ENCODE assay signal across 16 cellular contexts in the genomic region with DNA sequence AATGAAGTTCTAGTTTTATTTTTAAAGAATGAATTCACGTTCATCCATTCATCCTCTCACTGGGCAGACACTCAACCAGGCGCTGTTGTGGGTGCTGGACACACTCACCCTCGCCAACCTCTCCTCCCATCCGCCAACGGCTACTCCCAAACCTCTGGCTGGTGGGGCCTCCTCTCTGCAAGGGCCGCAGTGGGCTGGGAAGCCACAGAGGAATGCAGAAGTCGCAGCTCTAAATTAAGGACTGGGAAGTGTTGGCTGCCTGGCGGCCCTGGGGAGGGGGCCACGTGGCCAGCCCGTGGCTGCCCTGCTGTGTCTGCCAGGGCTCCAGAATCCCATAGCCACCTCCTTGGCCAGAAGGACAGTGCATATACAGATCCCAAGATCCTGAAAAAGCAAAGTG. TPM values are rescaled to one million over a fixed set of nuclear protein-coding genes. Genes with fewer than 3 reads are reported as not detected.
A peak's percentile ranks its signal among the peaks of the same experiment; 100 is the strongest.
DNase-seq lines count a peak whose midpoint lies in the region; ATAC-seq, FAIRE-seq and TF ChIP-seq lines count a peak whose summit lies in the region.
"Had no signal": no experiment of that assay in that cellular context is flagged by ENCODE, and none has a peak within 500 bp of the region (broad histone marks: within the 10 kb centered on the region; RNA-seq: fewer than 3 reads in every experiment).

No MANE protein-coding gene starts in this region.

- no peak for TF ChIP-seq CTCF in osteoblast (IDR thresholded peaks at IDR 0.05; ENCODE audit: extremely low read depth, low read depth, low read length)

- no peaks in the 10 kb centered on the region for H3K27me3 ChIP-seq in osteoblast (ENCODE audit: insufficient read depth, low read length)

- peak overlapping the region; percentile 98 for H3K27ac Mint-ChIP-seq in activated CD4-positive, alpha-beta T cell treated with anti-CD3 and anti-CD28 coated beads for 36 hours
- H3K27ac Mint-ChIP-seq in activated naive CD8-positive, alpha-beta T cell = peak overlapping the region; percentile 98

- no peak for FAIRE-seq in GM12891 (lab: Jason Lieb, UNC)
- FAIRE-seq: urothelium cell line had no signal

- no peaks in the 10 kb centered on the region for H3K36me3 ChIP-seq in osteoblast (ENCODE audit: insufficient read depth, low read length)
- H3K36me3 ChIP-seq: gastroesophageal sphincter, HAP-1 had no signal

- H4K20me1 ChIP-seq in osteoblast (ENCODE audit: insufficient read depth, low read length) = no peaks in the 10 kb centered on the region

- peaks cover 10% of the 10 kb centered on the region for H3K4me1 ChIP-seq in osteoblast (ENCODE audit: insufficient read depth, low read length)
- H3K4me1 ChIP-seq: HAP-1 had no signal

- no peak for TF ChIP-seq POLR2A in GM12891 (IDR thresholded peaks at IDR 0.05; ENCODE audit: low read depth, low read length)

- CTCF ChIA-PET in activated CD4-positive, alpha-beta T cell treated with anti-CD3 and anti-CD28 coated beads for 36 hours (lab: Charles Lee) = interaction anchor here (1.2 to 2.1 kb wide), 6 partner anchors 23 to 62 kb away, joined by 3 to 9 read pairs (median 6); no protein-coding TSS in a partner anchor

- no peak for ATAC-seq in activated CD4-positive, alpha-beta T cell treated with anti-CD3 and anti-CD28 coated beads for 36 hours
- ATAC-seq in GM18907 (IDR thresholded peaks at IDR 0.05; ENCODE audit: unreplicated experiment) = no peak
- ATAC-seq: gastroesophageal sphincter had no signal

- POLR2A ChIA-PET in activated CD4-positive, alpha-beta T cell treated with anti-CD3 and anti-CD28 coated beads for 36 hours (lab: Charles Lee) = interaction anchor here (1.0 to 1.5 kb wide), 3 partner anchors 10 to 101 kb away, joined by 3 to 7 read pairs (median 5); partner anchors contain the start of gene CARD19

- peak overlapping the region; percentile 76 for H3K4me3 Mint-ChIP-seq in activated CD4-positive, alpha-beta T cell treated with anti-CD3 and anti-CD28 coated beads for 36 hours
- peak overlapping the region; percentile 85 for H3K4me3 Mint-ChIP-seq in activated naive CD8-positive, alpha-beta T cell

- H3K27me3 Mint-ChIP-seq in activated CD4-positive, alpha-beta T cell treated with anti-CD3 and anti-CD28 coated beads for 36 hours = no peaks in the 10 kb centered on the region
- H3K27me3 Mint-ChIP-seq in activated naive CD8-positive, alpha-beta T cell = no peaks in the 10 kb centered on the region

- no peak for DNase-seq in activated CD4-positive, alpha-beta T cell treated with anti-CD3 and anti-CD28 coated beads for 36 hours
- DNase-seq in activated CD4-positive, alpha-beta T cell treated with anti-CD3 and anti-CD28 coated beads, Interleukin-2, amount 50 U/mL, for 4 hours = no peak
- peak; percentile 53 to 61 for DNase-seq in Kasumi-1 (lab: John Stamatoyannopoulos, UW)
- peak; percentile 76 for DNase-seq in osteoblast (ENCODE audit: insufficient read length, low spot score, missing footprints)
- DNase-seq in GM12891 (ENCODE audit: insufficient read length, low spot score) = no peak
- no peak for DNase-seq in stimulated activated CD4-positive, alpha-beta T cell treated with anti-CD3 and anti-CD28 coated beads, Interleukin-12 subunit alpha, Interleukin-12 subunit beta, amount 100 ng/mL, for 4 hours
- DNase-seq: ACHN; effector CD8-positive, alpha-beta T cell; NCI-H2081 treated with DMSO at 0.1 percent for 48 hours had no signal

- intact Hi-C loops in activated CD4-positive, alpha-beta T cell treated with anti-CD3 and anti-CD28 coated beads for 36 hours (cut with DNase I, micrococcal nuclease) = loop anchor here in 1 of 2 experiments (2.0 kb wide), 2 partner anchors 17 to 387 kb away; partner anchors contain the start of gene FAM120AOS

- no peaks in the 10 kb centered on the region for H3K9me3 ChIP-seq in osteoblast (ENCODE audit: low read depth, low read length)
- H3K9me3 ChIP-seq: gastroesophageal sphincter, HAP-1 had no signal

- peaks cover 4% of the 10 kb centered on the region for H3K9me3 Mint-ChIP-seq in activated CD4-positive, alpha-beta T cell treated with anti-CD3 and anti-CD28 coated beads for 36 hours (ENCODE audit: low read depth)
- no peaks in the 10 kb centered on the region for H3K9me3 Mint-ChIP-seq in activated naive CD8-positive, alpha-beta T cell (ENCODE audit: low read depth)

- peaks cover 49% of the 10 kb centered on the region for H3K36me3 Mint-ChIP-seq in activated CD4-positive, alpha-beta T cell treated with anti-CD3 and anti-CD28 coated beads for 36 hours (ENCODE audit: low read depth)
- H3K36me3 Mint-ChIP-seq in activated naive CD8-positive, alpha-beta T cell = peaks cover 2% of the 10 kb centered on the region

- no peak overlapping the region for H2AFZ ChIP-seq in osteoblast (ENCODE audit: low read length)

- no peak overlapping the region for H3K4me3 ChIP-seq in osteoblast (ENCODE audit: insufficient read depth, low read length)
- H3K4me3 ChIP-seq: gastroesophageal sphincter, HAP-1, smooth muscle cell had no signal

- H3K27ac ChIP-seq in osteoblast (ENCODE audit: low read depth, low read length) = no peak overlapping the region
- H3K27ac ChIP-seq: gastroesophageal sphincter had no signal

- H3K4me2 ChIP-seq in osteoblast (ENCODE audit: insufficient read depth, low read length) = no peak overlapping the region
- H3K4me2 ChIP-seq: smooth muscle cell had no signal

- peaks cover 91% of the 10 kb centered on the region for H3K4me1 Mint-ChIP-seq in activated CD4-positive, alpha-beta T cell treated with anti-CD3 and anti-CD28 coated beads for 36 hours
- peaks cover 88% of the 10 kb centered on the region for H3K4me1 Mint-ChIP-seq in activated naive CD8-positive, alpha-beta T cell (ENCODE audit: low read depth)

- no peaks in the 10 kb centered on the region for H3K79me2 ChIP-seq in osteoblast (ENCODE audit: insufficient read depth, low read length)

TF ChIP-seq in GM12891, 5 proteins besides CTCF, POLR2A, EP300 and RAD21:
- TF ChIP-seq POU2F2 (IDR thresholded peaks at IDR 0.05; ENCODE audit: low read depth, low read length) (no peak), TAF1 (IDR thresholded peaks at IDR 0.05; ENCODE audit: low read depth, low read length) (no peak), POLR2AphosphoS5 (IDR thresholded peaks at IDR 0.05; ENCODE audit: low read depth, low read length) (no peak), SPI1 (IDR thresholded peaks at IDR 0.05; ENCODE audit: low read depth, low read length) (no peak), PAX5 (IDR thresholded peaks at IDR 0.05; ENCODE audit: insufficient read depth, low read length, severe bottlenecking) (no peak)

RNA-seq across cellular contexts. Expression of gene SUSD3, which starts 6.8 kb away (rescaled TPM):
- total RNA-seq in activated CD4-positive, alpha-beta T cell treated with anti-CD3 and anti-CD28 coated beads for 36 hours = 10 to 100 TPM; 51.4 to 57.9 TPM
- 0.36 and 0.88 TPM in 2 replicates for total RNA-seq in osteoblast
- polyA plus RNA-seq in GM12891 (2012; ENCODE audit: low read depth, missing spikeins) = 15.6 TPM
- total RNA-seq: smooth muscle cell had no signal
- polyA plus RNA-seq: neural cell had no signal

RNA-seq across cellular contexts. Expression of gene CARD19, which starts 30.7 kb away (rescaled TPM):
- 10 to 100 TPM; 39.6 to 44.4 TPM for total RNA-seq in activated CD4-positive, alpha-beta T cell treated with anti-CD3 and anti-CD28 coated beads for 36 hours
- total RNA-seq in osteoblast = 38.4 and 38.6 TPM in 2 replicates
- 10.7 TPM for polyA plus RNA-seq in GM12891 (2012; ENCODE audit: low read depth, missing spikeins)

Comparison
In these comparisons a context has a peak if more than half of its experiments do, and no peak if none do; other contexts are left out.
1. DNase-seq: peak in Kasumi-1 (2 of 2) and osteoblast (single experiment); none in activated CD4-positive, alpha-beta T cell treated with anti-CD3 and anti-CD28 coated beads for 36 hours (single experiment), activated CD4-positive, alpha-beta T cell treated with anti-CD3 and anti-CD28 coated beads, Interleukin-2, amount 50 U/mL, for 4 hours (0 of 2), GM12891 (single experiment) and stimulated activated CD4-positive, alpha-beta T cell treated with anti-CD3 and anti-CD28 coated beads, Interleukin-12 subunit alpha, Interleukin-12 subunit beta, amount 100 ng/mL, for 4 hours (single experiment).
2. RNA of gene SUSD3, which starts 6.8 kb away (total RNA-seq): 51.4 to 57.9 TPM in activated CD4-positive, alpha-beta T cell treated with anti-CD3 and anti-CD28 coated beads for 36 hours; 0.36 to 0.88 TPM in osteoblast; every median in the first group is over 10 times any median in the second.